17 cellular contexts compared by ENCODE assay signal in the genomic region with DNA sequence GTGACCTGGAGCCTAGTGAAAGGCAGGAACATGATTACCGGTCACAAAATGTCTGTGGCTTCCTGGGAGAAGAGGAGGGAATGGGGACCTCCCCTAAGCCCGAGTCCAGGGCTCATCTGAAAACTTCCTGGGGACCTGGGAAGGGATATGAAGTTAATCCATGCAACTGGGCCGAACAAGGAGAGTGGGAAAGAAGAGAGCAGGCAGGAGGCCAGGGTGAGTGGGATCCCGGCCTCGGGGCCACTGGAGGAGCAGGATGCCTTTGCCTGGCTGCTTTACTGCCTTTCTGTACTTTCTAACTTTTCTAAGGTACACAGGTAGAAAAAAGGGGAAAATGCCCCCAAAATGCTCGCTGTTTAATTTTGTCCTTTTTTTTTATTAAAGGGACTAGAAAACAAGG. TPM values are rescaled to one million over a fixed set of nuclear protein-coding genes. Genes with fewer than 3 reads are reported as not detected.
DNase-seq lines count a peak whose midpoint lies in the region; ATAC-seq and TF ChIP-seq lines count a peak whose summit lies in the region.
"Had no signal": no experiment of that assay in that cellular context is flagged by ENCODE, and none has a peak within 500 bp of the region (broad histone marks: within the 10 kb centered on the region; RNA-seq: fewer than 3 reads in every experiment).

No MANE protein-coding gene starts in this region.

- no peak for ATAC-seq in heart right ventricle
- no peak for ATAC-seq in stimulated activated naive B cell treated with anti-CD40 and anti-IgM and Interleukin-4, amounts not matched to agents 10 μg/mL and 1 μg/mL and 100 μg/mL, for 72 hours (replicated peaks)
- ATAC-seq: CD8-positive, alpha-beta T cell; HepG2 had no signal

- H3K27me3 ChIP-seq in right atrium auricular region (no peaks in the 10 kb centered on the region), heart right ventricle (peaks cover 0 to 49% (median 23%) of the 10 kb centered on the region in 7 donors)
- H3K27me3 ChIP-seq: BLaER1 treated with 17β-estradiol and CSF1 and Interleukin-3, amounts not matched to agents 10 nM and 100 nM had no signal

- peak overlapping the region; percentile 32 for H3K27ac Mint-ChIP-seq in stimulated activated naive B cell treated with anti-CD40 and anti-IgM and Interleukin-4, amounts not matched to agents 10 μg/mL and 1 μg/mL and 100 μg/mL, for 72 hours
- H3K27ac Mint-ChIP-seq: B cell; CD8-positive, alpha-beta T cell had no signal

- H3K27ac ChIP-seq in right atrium auricular region (no peak overlapping the region), heart right ventricle (no peak overlapping the region), epithelial cell of prostate (peak overlapping the region; percentile 68)
- H3K27ac ChIP-seq: BLaER1 treated with 17β-estradiol and CSF1 and Interleukin-3, amounts not matched to agents 10 nM and 100 nM had no signal

- DNase-seq in right atrium auricular region (ENCODE audit: low spot score) (peak; percentile 47), heart right ventricle (no peak), epithelial cell of prostate (ENCODE audit: low read depth, low spot score) (no peak), NCI-H524 treated with DMSO at 0.1 percent for 48 hours (lab: John Stamatoyannopoulos, UW) (no peak), midbrain (lab: John Stamatoyannopoulos, UW) (no peak), NCI-H82 (lab: John Stamatoyannopoulos, UW) (no peak)
- no peak for DNase-seq in stimulated activated naive B cell treated with anti-CD40 and anti-IgM and Interleukin-4, amounts not matched to agents 10 μg/mL and 1 μg/mL and 100 μg/mL, for 72 hours
- DNase-seq: DMS79 treated with DMSO at 0.1 percent for 48 hours, GF-D8 had no signal

- no peak for TF ChIP-seq CTCF in right atrium auricular region (IDR thresholded peaks at IDR 0.05)
- TF ChIP-seq CTCF in heart right ventricle (IDR thresholded peaks at IDR 0.05) = no peak

- WGBS in heart right ventricle, 2 donors = 65 to 70% methylated on average over 6 of the region's 6 CpGs

- H3K4me1 ChIP-seq in right atrium auricular region = no peaks in the 10 kb centered on the region
- no peaks in the 10 kb centered on the region for H3K4me1 ChIP-seq in heart right ventricle
- H3K4me1 ChIP-seq: HAP-1 had no signal

- no peaks in the 10 kb centered on the region for H3K9me3 ChIP-seq in right atrium auricular region
- no peaks in the 10 kb centered on the region for H3K9me3 ChIP-seq in heart right ventricle
- H3K9me3 ChIP-seq: BLaER1 treated with 17β-estradiol and CSF1 and Interleukin-3, amounts not matched to agents 10 nM and 100 nM; HAP-1 had no signal

- H3K9me3 Mint-ChIP-seq in stimulated activated naive B cell treated with anti-CD40 and anti-IgM and Interleukin-4, amounts not matched to agents 10 μg/mL and 1 μg/mL and 100 μg/mL, for 72 hours = peaks cover 0 to 3% of the 10 kb centered on the region in 2 donors
- H3K9me3 Mint-ChIP-seq: CD8-positive, alpha-beta T cell had no signal

- peaks cover 18 to 21% of the 10 kb centered on the region in 2 donors for H3K27me3 Mint-ChIP-seq in stimulated activated naive B cell treated with anti-CD40 and anti-IgM and Interleukin-4, amounts not matched to agents 10 μg/mL and 1 μg/mL and 100 μg/mL, for 72 hours

- H3K36me3 Mint-ChIP-seq in stimulated activated naive B cell treated with anti-CD40 and anti-IgM and Interleukin-4, amounts not matched to agents 10 μg/mL and 1 μg/mL and 100 μg/mL, for 72 hours = no peaks in the 10 kb centered on the region
- H3K36me3 Mint-ChIP-seq: CD8-positive, alpha-beta T cell had no signal

- intact Hi-C loops in heart right ventricle (cut with DNase I) = no loop called here

- H3K4me3 ChIP-seq in right atrium auricular region = no peak overlapping the region
- no peak overlapping the region for H3K4me3 ChIP-seq in heart right ventricle
- H3K4me3 ChIP-seq: BLaER1 treated with 17β-estradiol and CSF1 and Interleukin-3, amounts not matched to agents 10 nM and 100 nM; HAP-1 had no signal

- H3K4me3 Mint-ChIP-seq in stimulated activated naive B cell treated with anti-CD40 and anti-IgM and Interleukin-4, amounts not matched to agents 10 μg/mL and 1 μg/mL and 100 μg/mL, for 72 hours = no peak overlapping the region
- H3K4me3 Mint-ChIP-seq: B cell; CD8-positive, alpha-beta T cell had no signal

- H3K36me3 ChIP-seq in right atrium auricular region (no peaks in the 10 kb centered on the region), heart right ventricle (no peaks in the 10 kb centered on the region)
- H3K36me3 ChIP-seq: BLaER1 treated with 17β-estradiol and CSF1 and Interleukin-3, amounts not matched to agents 10 nM and 100 nM; HAP-1 had no signal

- H3K4me1 Mint-ChIP-seq in stimulated activated naive B cell treated with anti-CD40 and anti-IgM and Interleukin-4, amounts not matched to agents 10 μg/mL and 1 μg/mL and 100 μg/mL, for 72 hours = no peaks in the 10 kb centered on the region
- H3K4me1 Mint-ChIP-seq: B cell had no signal

RNA-seq across cellular contexts. Expression of gene MAL, which starts 43.4 kb away (rescaled TPM):
- total RNA-seq in right atrium auricular region = 1 to 10 TPM; 7.4 to 8.7 TPM
- total RNA-seq in heart right ventricle = 10 to 100 TPM in 1 of 10 donors, 1 to 10 TPM in 9; 1.5 to 10.5 (median 3.0) TPM
- 1 to 10 TPM; 4.2 to 9.1 TPM for polyA plus RNA-seq in heart right ventricle
- total RNA-seq: A172, Calu3, H4, HepG2 had no signal
- polyA plus RNA-seq: HepG2 had no signal
